ENCODE assay signal across 9 cellular contexts in the genomic region with DNA sequence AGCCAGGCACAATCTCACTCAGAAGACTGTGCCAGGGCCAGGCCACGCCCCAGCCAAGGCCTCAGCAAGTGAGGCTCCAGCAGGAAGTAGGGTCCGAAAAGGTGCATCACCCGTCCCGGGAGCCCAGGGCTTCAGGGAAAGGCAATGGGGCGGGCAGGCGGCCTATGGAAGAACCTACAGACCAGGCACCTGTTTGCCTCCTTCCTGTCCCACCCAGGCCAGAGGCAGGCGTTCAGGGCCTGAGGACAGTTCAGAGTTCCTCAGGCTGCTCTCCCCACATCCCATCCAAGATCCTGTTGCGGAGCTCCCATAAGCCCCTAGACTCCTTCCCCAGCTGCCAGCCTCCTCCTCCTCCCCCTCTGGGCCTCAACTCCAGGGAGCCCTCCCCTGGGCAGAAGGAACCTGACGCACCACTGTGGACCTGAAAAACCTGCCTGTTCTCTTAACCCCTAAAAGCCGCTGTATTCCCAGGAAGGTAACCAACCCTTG. TPM values are rescaled to one million over a fixed set of nuclear protein-coding genes. Genes with fewer than 3 reads are reported as not detected.
DNase-seq lines count a peak whose midpoint lies in the region; ATAC-seq, FAIRE-seq and TF ChIP-seq lines count a peak whose summit lies in the region.
"Had no signal": no experiment of that assay in that cellular context is flagged by ENCODE, and none has a peak within 500 bp of the region (broad histone marks: within the 10 kb centered on the region; RNA-seq: fewer than 3 reads in every experiment).

No MANE protein-coding gene starts in this region.

- H3K9me3 Mint-ChIP-seq in nephron = no peaks in the 10 kb centered on the region

- H3K9me1 ChIP-seq in K562 (ENCODE audit: control insufficient read depth, insufficient read depth, low read length) = peaks cover 5% of the 10 kb centered on the region

- H3K4me1 ChIP-seq in K562 (replicated peaks in 1 of 2; ENCODE audit: control insufficient read depth in 2 of 2, insufficient read depth in 2 of 2, low read length in 2 of 2) = peaks cover 16 to 58% of the 10 kb centered on the region in 2 experiments; a peak in 4 of 5 replicates

- 64% methylated on average over 9 of the region's 10 CpGs for WGBS in K562 (ENCODE audit: insufficient coverage, low coverage, missing lambda C conversion rate)

- peaks cover 85% of the 10 kb centered on the region for H3K79me2 ChIP-seq in K562 (ENCODE audit: control insufficient read depth, insufficient read depth, low read length)

- peaks cover 40% of the 10 kb centered on the region for H3K4me1 Mint-ChIP-seq in nephron

- H3K4me2 ChIP-seq in K562 (ENCODE audit: insufficient read depth, low read length) = peak overlapping the region; percentile 96

- TF ChIP-seq CTCF in GM12864 (IDR thresholded peaks at IDR 0.05; ENCODE audit: low read depth, low read length, missing control alignments) = no peak
- TF ChIP-seq CTCF in K562 (IDR thresholded peaks at IDR 0.05 in 2 of 3, conservative IDR thresholded peaks at IDR 0.05 in 1 of 3; ENCODE audit: insufficient read depth in 2 of 3, low read depth in 1 of 3, low read length in 3 of 3) = no peak
- no peak for TF ChIP-seq CTCF in nephron (IDR thresholded peaks at IDR 0.05; ENCODE audit: unreplicated experiment in 3 of 3)

- H3K27me3 ChIP-seq in K562 (ENCODE audit: control insufficient read depth in 2 of 2, insufficient read depth in 2 of 2, low read length in 2 of 2) = no peaks in the 10 kb centered on the region

- H3K27me3 Mint-ChIP-seq in nephron (ENCODE audit: low read depth) = no peaks in the 10 kb centered on the region

- H3K36me3 Mint-ChIP-seq in nephron (ENCODE audit: low read depth) = no peaks in the 10 kb centered on the region

- peak overlapping the region; percentile 50 to 95 (median 55) for H3K27ac Mint-ChIP-seq in nephron

- no peak overlapping the region for H2AFZ ChIP-seq in K562 (ENCODE audit: low read depth, low read length)

- POLR2A ChIA-PET in K562 (lab: Yijun Ruan, JAX) = interaction anchor here (0.6 to 1.5 kb wide), 3 partner anchors 9 to 87 kb away, joined by 3 to 5 read pairs (median 4); no protein-coding TSS in a partner anchor

- H3K9me3 ChIP-seq in K562 (replicated peaks; ENCODE audit: control insufficient read depth, insufficient read depth, low read depth, low read length) = no peaks in the 10 kb centered on the region

- H3K9ac ChIP-seq in K562 (ENCODE audit: insufficient read depth in 1 of 2, low read depth in 2 of 2, low read length in 2 of 2) = peak overlapping the region; percentile 67 to 99

- H4K20me1 ChIP-seq in K562 (replicated peaks; ENCODE audit: control insufficient read depth, insufficient read depth, low read length) = peaks cover 20% of the 10 kb centered on the region

- TF ChIP-seq EP300 in K562 (IDR thresholded peaks at IDR 0.05; ENCODE audit: low read length) = no peak

- no TSS peak for BruUV-seq in K562 (replicated peaks; lab: Mats Ljungman, UMichigan)

- H3K36me3 ChIP-seq in K562 (ENCODE audit: control insufficient read depth, insufficient read depth, low read length) = peaks cover 49% of the 10 kb centered on the region; the same call in 1 of the 3 replicates

- ATAC-seq in HG03095 (IDR thresholded peaks at IDR 0.05; ENCODE audit: unreplicated experiment) (peak; percentile 35), K562 (no peak), GM18873 (IDR thresholded peaks at IDR 0.05; ENCODE audit: low FRiP score, unreplicated experiment) (no peak), HG03354 (IDR thresholded peaks at IDR 0.05; ENCODE audit: poor library complexity, severe bottlenecking, unreplicated experiment) (no peak), GM19324 (IDR thresholded peaks at IDR 0.05; ENCODE audit: low FRiP score, unreplicated experiment) (no peak)

- no peak for TF ChIP-seq RAD21 in K562 (CRISPR knock-in tag; conservative IDR thresholded peaks at IDR 0.05 in 1 of 2, IDR thresholded peaks at IDR 0.05 in 1 of 2)

- intact Hi-C loops in K562 (cut with micrococcal nuclease) = no loop called here

- DNase-seq in GM12864 (ENCODE audit: low read depth) = peak; percentile 38
- DNase-seq in K562 (ENCODE audit: extremely low read depth in 1 of 4, low spot score in 3 of 4) = no peak
- DNase-seq in Kasumi-1 (lab: John Stamatoyannopoulos, UW) = no peak

- in situ Hi-C loops in K562 (cut with MboI) = no loop called here

- H3K4me3 ChIP-seq in GM12864 (ENCODE audit: low read depth, low read length) = peak overlapping the region; percentile 92
- H3K4me3 ChIP-seq in K562 = peak overlapping the region; percentile 70; the same call in 1 of the 2 replicates

- H3K27ac ChIP-seq in K562 (ENCODE audit: extremely low read depth, low read depth, low read length) = peak overlapping the region; percentile 80

- CTCF ChIA-PET in K562 (lab: Yijun Ruan, JAX; ENCODE audit: low intra/inter-chr PET ratio) = no interaction called here

- no peak for TF ChIP-seq POLR2A in K562 (conservative IDR thresholded peaks at IDR 0.05)

- H3K4me3 Mint-ChIP-seq in nephron = peak overlapping the region; percentile 90 to 95 (median 93)

- no peak for FAIRE-seq in K562 (lab: Jason Lieb, UNC)

TF ChIP-seq in K562, 482 proteins besides CTCF, POLR2A, EP300 and RAD21 (continues in another document):
- TF ChIP-seq, protein P1, sequence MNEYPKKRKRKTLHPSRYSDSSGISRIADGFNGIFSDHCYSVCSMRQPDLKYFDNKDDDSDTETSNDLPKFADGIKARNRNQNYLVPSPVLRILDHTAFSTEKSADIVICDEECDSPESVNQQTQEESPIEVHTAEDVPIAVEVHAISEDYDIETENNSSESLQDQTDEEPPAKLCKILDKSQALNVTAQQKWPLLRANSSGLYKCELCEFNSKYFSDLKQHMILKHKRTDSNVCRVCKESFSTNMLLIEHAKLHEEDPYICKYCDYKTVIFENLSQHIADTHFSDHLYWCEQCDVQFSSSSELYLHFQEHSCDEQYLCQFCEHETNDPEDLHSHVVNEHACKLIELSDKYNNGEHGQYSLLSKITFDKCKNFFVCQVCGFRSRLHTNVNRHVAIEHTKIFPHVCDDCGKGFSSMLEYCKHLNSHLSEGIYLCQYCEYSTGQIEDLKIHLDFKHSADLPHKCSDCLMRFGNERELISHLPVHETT (CRISPR knock-in tag; conservative IDR thresholded peaks at IDR 0.05 in 1 of 2, IDR thresholded peaks at IDR 0.05 in 1 of 2) = no peak
- TF ChIP-seq NCOA6 (IDR thresholded peaks at IDR 0.05) = no peak
- no peak for TF ChIP-seq STAG1 (CRISPR knock-in tag; IDR thresholded peaks at IDR 0.05; ENCODE audit: borderline replicate concordance)
- TF ChIP-seq ZNF174 (CRISPR knock-in tag; IDR thresholded peaks at IDR 0.05) = no peak
- TF ChIP-seq, protein P2, sequence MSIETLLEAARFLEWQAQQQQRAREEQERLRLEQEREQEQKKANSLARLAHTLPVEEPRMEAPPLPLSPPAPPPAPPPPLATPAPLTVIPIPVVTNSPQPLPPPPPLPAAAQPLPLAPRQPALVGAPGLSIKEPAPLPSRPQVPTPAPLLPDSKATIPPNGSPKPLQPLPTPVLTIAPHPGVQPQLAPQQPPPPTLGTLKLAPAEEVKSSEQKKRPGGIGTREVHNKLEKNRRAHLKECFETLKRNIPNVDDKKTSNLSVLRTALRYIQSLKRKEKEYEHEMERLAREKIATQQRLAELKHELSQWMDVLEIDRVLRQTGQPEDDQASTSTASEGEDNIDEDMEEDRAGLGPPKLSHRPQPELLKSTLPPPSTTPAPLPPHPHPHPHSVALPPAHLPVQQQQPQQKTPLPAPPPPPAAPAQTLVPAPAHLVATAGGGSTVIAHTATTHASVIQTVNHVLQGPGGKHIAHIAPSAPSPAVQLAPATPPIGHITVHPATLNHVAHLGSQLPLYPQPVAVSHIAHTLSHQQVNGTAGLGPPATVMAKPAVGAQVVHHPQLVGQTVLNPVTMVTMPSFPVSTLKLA (conservative IDR thresholded peaks at IDR 0.05) = no peak

RNA-seq across cellular contexts. Expression of a gene that starts 2.3 kb away (rescaled TPM):
- 95.4 and 344 TPM in 2 replicates for total RNA-seq in K562 (2011; cell fraction: chromatin; rRNA removed; ENCODE audit: low replicate concordance)
- total RNA-seq in K562 (2011; cell fraction: nucleolus; rRNA removed) = 211 and 238 TPM in 2 replicates
- total RNA-seq in K562 (2011; cell fraction: nucleoplasm; rRNA removed) = 98.1 and 116 TPM in 2 replicates
- total RNA-seq in K562 (2014; rRNA removed) (63.0 and 94.0 TPM in 2 replicates), K562 (2014; rRNA removed; fragmentation: Illumina TruSeq; extraction: Trizol) (13.7 and 21.2 TPM in 2 replicates), K562 (2015; rRNA removed; fragmentation: Illumina TruSeq; extraction: Trizol) (33.2 and 34.8 TPM in 2 replicates), K562 (2021) (126 and 140 TPM in 2 replicates)
- polyA plus RNA-seq in K562 (2011; rRNA removed) (15.3 and 40.1 TPM in 2 replicates), K562 (2014; fragmentation: Illumina TruSeq; extraction: Trizol) (71.2 and 88.2 TPM in 2 replicates), K562 (2014; fragmentation: Nextera tagmentation; extraction: Ambion mirVana) (under 1 TPM; 0.21 to 0.25 TPM), K562 (2014; rRNA removed) (72.8 and 73.4 TPM in 2 replicates)
- polyA plus RNA-seq in K562 (2011; cell fraction: cytosol; rRNA removed) = 15.5 and 39.0 TPM in 2 replicates
- polyA plus RNA-seq in K562 (2011; cell fraction: nucleus; rRNA removed) = 204 and 334 TPM in 2 replicates
- polyA plus RNA-seq in K562 (2012) = 52.7 and 74.7 TPM in 2 replicates
- polyA minus RNA-seq in K562 (2011; rRNA and poly(A)+ RNA removed) = 12.6 and 14.7 TPM in 2 replicates
- 49.7 and 59.2 TPM in 2 replicates for polyA minus RNA-seq in K562 (2011; cell fraction: cytosol; rRNA and poly(A)+ RNA removed)
- polyA minus RNA-seq in K562 (2011; cell fraction: nucleus; rRNA and poly(A)+ RNA removed) = 57.4 and 59.4 TPM in 2 replicates

RNA-seq across cellular contexts. Expression of a gene that starts 40.2 kb away (rescaled TPM):
- total RNA-seq in K562 (2011; cell fraction: chromatin; rRNA removed; ENCODE audit: low replicate concordance) = not detected in 2 replicates
- 0.13 TPM in 1 of 2 replicates, not detected in the other for total RNA-seq in K562 (2011; cell fraction: nucleolus; rRNA removed)
- total RNA-seq in K562 (2011; cell fraction: nucleoplasm; rRNA removed) = not detected in 2 replicates
- total RNA-seq in K562 (2014; rRNA removed) = not detected in 2 replicates
- not detected in 2 replicates for total RNA-seq in K562 (2014; rRNA removed; fragmentation: Illumina TruSeq; extraction: Trizol)
- not detected in 2 replicates for total RNA-seq in K562 (2015; rRNA removed; fragmentation: Illumina TruSeq; extraction: Trizol)
- total RNA-seq in K562 (2021) = not detected in 2 replicates
- not detected in 2 replicates for polyA plus RNA-seq in K562 (2011; rRNA removed)
- not detected in 2 replicates for polyA plus RNA-seq in K562 (2011; cell fraction: cytosol; rRNA removed)
- not detected in 2 replicates for polyA plus RNA-seq in K562 (2011; cell fraction: nucleus; rRNA removed)
- not detected in 2 replicates for polyA plus RNA-seq in K562 (2012)
- not detected in 2 replicates for polyA plus RNA-seq in K562 (2014; fragmentation: Illumina TruSeq; extraction: Trizol)
- polyA plus RNA-seq in K562 (2014; fragmentation: Nextera tagmentation; extraction: Ambion mirVana) = not detected
- not detected in 2 replicates for polyA plus RNA-seq in K562 (2014; rRNA removed)
- not detected in 2 replicates for polyA minus RNA-seq in K562 (2011; rRNA and poly(A)+ RNA removed)
- not detected in 2 replicates for polyA minus RNA-seq in K562 (2011; cell fraction: cytosol; rRNA and poly(A)+ RNA removed)
- polyA minus RNA-seq in K562 (2011; cell fraction: nucleus; rRNA and poly(A)+ RNA removed) = not detected in 2 replicates
- total RNA-seq: kidney epithelial cell had no signal
